1 cellular context compared by ENCODE assay signal in genomic region chr19:3762501-3763459, GRCh38.
A peak's percentile ranks its signal among the peaks of the same experiment; 100 is the strongest.
TF ChIP-seq lines count a peak whose summit lies in the region.

Gene MRPL54, plus strand, starts transcription at chr19:3762682. Its CDS starts 19 bp downstream, at chr19:3762701.

TF ChIP-seq in K562, 482 proteins besides CTCF, POLR2A, EP300 and RAD21 (continued from another document):
- TF ChIP-seq RERE (CRISPR knock-in tag; IDR thresholded peaks at IDR 0.05; ENCODE audit: borderline replicate concordance): no peak
- TF ChIP-seq NR2F6 (CRISPR knock-in tag; IDR thresholded peaks at IDR 0.05): no peak
- TF ChIP-seq FOSL1 (tag; conservative IDR thresholded peaks at IDR 0.05): no peak
- no peak for TF ChIP-seq ZNF253 (CRISPR knock-in tag; conservative IDR thresholded peaks at IDR 0.05)
- TF ChIP-seq SLC30A9 (CRISPR knock-in tag; IDR thresholded peaks at IDR 0.05): no peak
- TF ChIP-seq ZBTB17 (CRISPR knock-in tag; IDR thresholded peaks at IDR 0.05): no peak; the same call in 1 of the 2 replicates
- TF ChIP-seq, protein P1, sequence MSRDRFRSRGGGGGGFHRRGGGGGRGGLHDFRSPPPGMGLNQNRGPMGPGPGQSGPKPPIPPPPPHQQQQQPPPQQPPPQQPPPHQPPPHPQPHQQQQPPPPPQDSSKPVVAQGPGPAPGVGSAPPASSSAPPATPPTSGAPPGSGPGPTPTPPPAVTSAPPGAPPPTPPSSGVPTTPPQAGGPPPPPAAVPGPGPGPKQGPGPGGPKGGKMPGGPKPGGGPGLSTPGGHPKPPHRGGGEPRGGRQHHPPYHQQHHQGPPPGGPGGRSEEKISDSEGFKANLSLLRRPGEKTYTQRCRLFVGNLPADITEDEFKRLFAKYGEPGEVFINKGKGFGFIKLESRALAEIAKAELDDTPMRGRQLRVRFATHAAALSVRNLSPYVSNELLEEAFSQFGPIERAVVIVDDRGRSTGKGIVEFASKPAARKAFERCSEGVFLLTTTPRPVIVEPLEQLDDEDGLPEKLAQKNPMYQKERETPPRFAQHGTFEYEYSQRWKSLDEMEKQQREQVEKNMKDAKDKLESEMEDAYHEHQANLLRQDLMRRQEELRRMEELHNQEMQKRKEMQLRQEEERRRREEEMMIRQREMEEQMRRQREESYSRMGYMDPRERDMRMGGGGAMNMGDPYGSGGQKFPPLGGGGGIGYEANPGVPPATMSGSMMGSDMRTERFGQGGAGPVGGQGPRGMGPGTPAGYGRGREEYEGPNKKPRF (IDR thresholded peaks at IDR 0.05; ENCODE audit: low read depth, low read length): no peak
- no peak for TF ChIP-seq CBFA2T2 (conservative IDR thresholded peaks at IDR 0.05)
- no peak for TF ChIP-seq CBFA2T3 (IDR thresholded peaks at IDR 0.05)
- TF ChIP-seq ZNF512 (tag; IDR thresholded peaks at IDR 0.05): no peak
- no peak for TF ChIP-seq PREB (CRISPR knock-in tag; IDR thresholded peaks at IDR 0.05)
- TF ChIP-seq CAMTA2 (CRISPR knock-in tag; conservative IDR thresholded peaks at IDR 0.05): no peak
- TF ChIP-seq ZBTB9 (CRISPR knock-in tag; IDR thresholded peaks at IDR 0.05): peak; percentile 63; the same call in 1 of the 2 replicates
- no peak for TF ChIP-seq KLF16 (IDR thresholded peaks at IDR 0.05)
- no peak for TF ChIP-seq GATAD2A (IDR thresholded peaks at IDR 0.05)
- TF ChIP-seq, protein P2, sequence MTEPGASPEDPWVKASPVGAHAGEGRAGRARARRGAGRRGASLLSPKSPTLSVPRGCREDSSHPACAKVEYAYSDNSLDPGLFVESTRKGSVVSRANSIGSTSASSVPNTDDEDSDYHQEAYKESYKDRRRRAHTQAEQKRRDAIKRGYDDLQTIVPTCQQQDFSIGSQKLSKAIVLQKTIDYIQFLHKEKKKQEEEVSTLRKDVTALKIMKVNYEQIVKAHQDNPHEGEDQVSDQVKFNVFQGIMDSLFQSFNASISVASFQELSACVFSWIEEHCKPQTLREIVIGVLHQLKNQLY (CRISPR knock-in tag; conservative IDR thresholded peaks at IDR 0.05): no peak
- peak; percentile 35; the same call in 1 of the 2 replicates for TF ChIP-seq DIDO1 (tag; IDR thresholded peaks at IDR 0.05; ENCODE audit: low read depth)
- no peak for TF ChIP-seq ZNF217 (CRISPR knock-in tag; IDR thresholded peaks at IDR 0.05)
- TF ChIP-seq MCM2 (IDR thresholded peaks at IDR 0.05; ENCODE audit: low read depth): no peak
- no peak for TF ChIP-seq CHD7 (IDR thresholded peaks at IDR 0.05; ENCODE audit: low read depth, low read length)
- TF ChIP-seq FIP1L1 (IDR thresholded peaks at IDR 0.05; ENCODE audit: low read depth, low read length, poor library complexity, severe bottlenecking): no peak
- peak; percentile 22; the same call in 1 of the 2 replicates for TF ChIP-seq MTA1 (IDR thresholded peaks at IDR 0.05; ENCODE audit: borderline replicate concordance)
- TF ChIP-seq FOS (IDR thresholded peaks at IDR 0.05; ENCODE audit: extremely low read depth, insufficient read length): no peak
